Comparison of ENCODE assay signal across 10 cellular contexts in the genomic region with DNA sequence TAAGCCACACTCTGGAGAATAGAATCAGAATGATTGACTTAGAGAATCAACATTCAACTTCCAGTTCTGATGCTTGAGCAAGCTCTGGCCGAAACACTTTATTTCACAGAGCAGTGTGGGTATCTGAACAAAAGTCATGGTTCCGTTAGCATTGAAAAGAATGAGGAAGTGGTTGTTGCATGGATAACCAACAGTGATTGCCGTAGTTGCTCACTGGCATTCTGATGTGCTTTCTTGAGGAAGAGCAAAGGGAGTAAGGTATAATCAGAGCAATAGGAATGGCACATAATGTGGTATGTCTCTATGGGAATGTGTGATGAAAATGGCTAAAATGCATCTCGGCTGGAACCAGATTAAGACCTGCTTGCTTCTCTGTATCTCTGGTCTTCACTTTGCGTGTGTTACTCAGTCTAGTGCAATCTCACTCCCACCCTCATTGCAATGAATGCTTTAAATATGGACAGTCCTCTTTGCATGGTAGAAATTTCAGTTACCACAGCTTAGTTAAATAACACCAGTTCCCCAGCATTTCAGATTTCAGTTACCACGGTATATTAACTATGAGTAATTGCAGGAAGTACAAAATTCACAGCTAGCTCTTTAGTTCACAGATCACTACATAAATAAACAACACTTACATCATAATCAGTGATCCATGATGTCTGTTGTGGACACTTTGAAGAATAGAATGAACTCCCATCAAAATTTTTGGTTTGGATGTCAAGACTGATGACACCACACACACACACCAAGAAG. TPM values are rescaled to one million over a fixed set of nuclear protein-coding genes. Genes with fewer than 3 reads are reported as not detected.
DNase-seq lines count a peak whose midpoint lies in the region; ATAC-seq, FAIRE-seq and TF ChIP-seq lines count a peak whose summit lies in the region.
"Had no signal": no experiment of that assay in that cellular context is flagged by ENCODE, and none has a peak within 500 bp of the region (broad histone marks: within the 10 kb centered on the region; RNA-seq: fewer than 3 reads in every experiment).

No MANE protein-coding gene starts in this region.

- H3K9me3 ChIP-seq in OCI-LY1 (ENCODE audit: low read length) (no peaks in the 10 kb centered on the region), neural progenitor cell (ENCODE audit: low read depth) (no peaks in the 10 kb centered on the region), hepatocyte (ENCODE audit: low read depth) (no peaks in the 10 kb centered on the region)

- DNase-seq in nephron progenitor cell: no peak
- DNase-seq in urothelium cell line (ENCODE audit: low spot score): no peak
- no peak for DNase-seq in neural progenitor cell (ENCODE audit: low spot score)
- DNase-seq in hepatocyte (ENCODE audit: low spot score): no peak
- no peak for DNase-seq in SHP77 (lab: John Stamatoyannopoulos, UW)

- H3K4me3 Mint-ChIP-seq in nephron progenitor cell (no peak overlapping the region), neural progenitor cell (no peak overlapping the region)

- no peaks in the 10 kb centered on the region for H4K20me1 ChIP-seq in OCI-LY1 (ENCODE audit: insufficient read depth, low read length)
- H4K20me1 ChIP-seq in neural progenitor cell (ENCODE audit: low read depth): no peaks in the 10 kb centered on the region
- no peaks in the 10 kb centered on the region for H4K20me1 ChIP-seq in hepatocyte (ENCODE audit: insufficient read depth, poor library complexity, severe bottlenecking)

- H3K36me3 ChIP-seq in OCI-LY1 (ENCODE audit: insufficient read depth, low read length): no peaks in the 10 kb centered on the region
- no peaks in the 10 kb centered on the region for H3K36me3 ChIP-seq in neural progenitor cell
- H3K36me3 ChIP-seq in hepatocyte (replicated peaks; ENCODE audit: insufficient read depth, low read depth): no peaks in the 10 kb centered on the region

- TF ChIP-seq CTCF in OCI-LY1 (IDR thresholded peaks at IDR 0.05; ENCODE audit: low read length) (no peak), nephron progenitor cell (IDR thresholded peaks at IDR 0.05) (no peak), neural progenitor cell (IDR thresholded peaks at IDR 0.05) (no peak), hepatocyte (IDR thresholded peaks at IDR 0.05; ENCODE audit: poor library complexity) (no peak)

- ATAC-seq in GM19025 (IDR thresholded peaks at IDR 0.05; ENCODE audit: low read depth, unreplicated experiment): peak; percentile 52
- ATAC-seq in HG02885 (IDR thresholded peaks at IDR 0.05; ENCODE audit: poor library complexity, unreplicated experiment): peak; percentile 70

- no peaks in the 10 kb centered on the region for H3F3A ChIP-seq in OCI-LY1 (ENCODE audit: insufficient read depth, low read length)
- H3F3A ChIP-seq in neural progenitor cell (ENCODE audit: low read depth): no peaks in the 10 kb centered on the region

- H3K4me2 ChIP-seq in OCI-LY1 (ENCODE audit: low read length): peak overlapping the region; percentile 35
- no peak overlapping the region for H3K4me2 ChIP-seq in neural progenitor cell
- H3K4me2 ChIP-seq in hepatocyte: no peak overlapping the region

- H3K27ac Mint-ChIP-seq in nephron progenitor cell: peak overlapping the region; percentile 2
- H3K27ac Mint-ChIP-seq in neural progenitor cell: no peak overlapping the region

- H2AFZ ChIP-seq in OCI-LY1 (ENCODE audit: low read length): no peak overlapping the region
- H2AFZ ChIP-seq in neural progenitor cell (replicated peaks): no peak overlapping the region
- H2AFZ ChIP-seq in hepatocyte: no peak overlapping the region

- 83% methylated on average over 6 of the region's 6 CpGs for WGBS in hepatocyte (ENCODE audit: low lambda C conversion rate, missing lambda C conversion rate)

- H3K9me3 Mint-ChIP-seq in nephron progenitor cell (no peaks in the 10 kb centered on the region), neural progenitor cell (no peaks in the 10 kb centered on the region)

- H3K36me3 Mint-ChIP-seq in nephron progenitor cell (ENCODE audit: low read depth): no peaks in the 10 kb centered on the region
- H3K36me3 Mint-ChIP-seq in neural progenitor cell: no peaks in the 10 kb centered on the region

- H3K9ac ChIP-seq in OCI-LY1 (ENCODE audit: low read length): no peak overlapping the region
- H3K9ac ChIP-seq in neural progenitor cell: no peak overlapping the region

- H3K27me3 Mint-ChIP-seq in nephron progenitor cell (ENCODE audit: low read depth, poor library complexity) (peaks cover 16% of the 10 kb centered on the region), neural progenitor cell (ENCODE audit: insufficient read depth, low read depth) (peaks cover 4% of the 10 kb centered on the region)

- H3K4me1 Mint-ChIP-seq in nephron progenitor cell: peaks cover 24% of the 10 kb centered on the region
- peaks cover 8% of the 10 kb centered on the region for H3K4me1 Mint-ChIP-seq in neural progenitor cell

- H3K27me3 ChIP-seq in OCI-LY1 (ENCODE audit: insufficient read depth, low read length) (no peaks in the 10 kb centered on the region), neural progenitor cell (peaks cover 1% of the 10 kb centered on the region), hepatocyte (peaks cover 3% of the 10 kb centered on the region)

- H3K27ac ChIP-seq in OCI-LY1 (ENCODE audit: low read depth, low read length, poor library complexity, severe bottlenecking): no peak overlapping the region
- no peak overlapping the region for H3K27ac ChIP-seq in neural progenitor cell
- no peak overlapping the region for H3K27ac ChIP-seq in hepatocyte
- H3K27ac ChIP-seq: HL-60 had no signal

- H3K4me1 ChIP-seq in OCI-LY1 (ENCODE audit: insufficient read depth, low read length, severe bottlenecking) (peaks cover 24% of the 10 kb centered on the region), neural progenitor cell (no peaks in the 10 kb centered on the region), hepatocyte (ENCODE audit: insufficient read depth) (no peaks in the 10 kb centered on the region)

- no peak for FAIRE-seq in urothelium cell line (lab: Jason Lieb, UNC)
- FAIRE-seq: endometrium had no signal

- H3K4me3 ChIP-seq in OCI-LY1 (ENCODE audit: low read depth, low read length, poor library complexity, severe bottlenecking) (no peak overlapping the region), neural progenitor cell (no peak overlapping the region), hepatocyte (no peak overlapping the region)

- no peaks in the 10 kb centered on the region for H3K9me2 ChIP-seq in OCI-LY1 (ENCODE audit: low read depth, low read length)
- H3K9me2 ChIP-seq in hepatocyte (replicated peaks; ENCODE audit: insufficient read depth): no peaks in the 10 kb centered on the region

- no peaks in the 10 kb centered on the region for H3K79me2 ChIP-seq in OCI-LY1 (ENCODE audit: insufficient read depth, low read length)
- H3K79me2 ChIP-seq in neural progenitor cell (ENCODE audit: low read depth): no peaks in the 10 kb centered on the region
- H3K79me2 ChIP-seq in hepatocyte: no peaks in the 10 kb centered on the region

RNA-seq across cellular contexts. Expression of a gene that starts 7.8 kb away (rescaled TPM):
- total RNA-seq in neural progenitor cell (ENCODE audit: low replicate concordance): 24.6 and 41.4 TPM in 2 replicates
- total RNA-seq in hepatocyte: 28.6 and 33.2 TPM in 2 replicates
- polyA plus RNA-seq in hepatocyte: 4.0 and 4.7 TPM in 2 replicates
